ENCODE assay signal across 8 cellular contexts in the genomic region with DNA sequence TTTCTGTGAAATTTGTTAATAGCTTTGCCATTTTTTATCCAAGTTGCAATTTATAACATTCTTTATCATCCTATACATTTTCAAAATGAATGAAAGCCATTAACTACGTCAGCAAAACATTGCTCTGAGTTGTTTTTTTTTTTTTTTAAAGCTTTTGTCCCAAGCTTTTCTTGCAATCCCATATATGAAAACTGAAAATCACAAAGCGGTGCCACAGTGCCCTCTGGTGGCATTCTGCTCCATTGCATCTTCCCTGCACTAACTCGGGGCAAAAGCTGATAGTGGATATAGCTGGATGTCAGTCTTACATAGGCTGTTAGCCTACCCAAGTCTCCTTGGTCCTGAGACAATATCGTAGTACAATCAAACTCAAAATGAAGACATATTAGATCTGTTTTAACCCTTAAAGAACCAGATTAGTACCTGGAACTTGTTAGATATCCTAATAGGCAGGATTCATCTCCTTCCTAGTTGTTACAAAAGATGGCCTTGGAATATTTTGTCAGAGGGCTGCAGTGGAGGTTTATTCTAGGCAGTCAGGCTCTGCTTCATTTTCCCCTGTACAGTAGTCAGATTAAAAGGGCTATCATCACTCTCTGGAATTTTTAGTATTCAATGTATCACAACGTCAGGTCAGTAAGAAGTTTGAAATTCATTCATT.
DNase-seq lines count a peak whose midpoint lies in the region; ATAC-seq, FAIRE-seq and TF ChIP-seq lines count a peak whose summit lies in the region.

No MANE protein-coding gene starts in this region.

- no peaks in the 10 kb centered on the region for H3K4me1 Mint-ChIP-seq in activated naive CD4-positive, alpha-beta T cell treated with anti-CD3 and anti-CD28 coated beads, Interleukin-2, amount 10 ng/mL, durations not matched to agents 7 days and 5 days

- CTCF ChIA-PET in activated naive CD4-positive, alpha-beta T cell treated with anti-CD3 and anti-CD28 coated beads, Interleukin-2, amount 10 ng/mL, durations not matched to agents 7 days and 5 days (lab: Charles Lee): interaction anchor here (0.7 to 1.6 kb wide), 9 partner anchors 8 to 602 kb away, joined by 3 to 5 read pairs (median 3); no protein-coding TSS in a partner anchor

- no peaks in the 10 kb centered on the region for H3K36me3 ChIP-seq in heart left ventricle
- no peaks in the 10 kb centered on the region for H3K36me3 ChIP-seq in prostate gland

- no peaks in the 10 kb centered on the region for H3K36me3 Mint-ChIP-seq in activated naive CD4-positive, alpha-beta T cell treated with anti-CD3 and anti-CD28 coated beads, Interleukin-2, amount 10 ng/mL, durations not matched to agents 7 days and 5 days

- H3K27ac Mint-ChIP-seq in activated naive CD4-positive, alpha-beta T cell treated with anti-CD3 and anti-CD28 coated beads, Interleukin-2, amount 10 ng/mL, durations not matched to agents 7 days and 5 days: no peak overlapping the region

- peak; percentile 37 for DNase-seq in Jurkat, Clone E6-1 (ENCODE audit: low read depth, low spot score)
- DNase-seq in RKO (ENCODE audit: low spot score) (peak; percentile 63), heart left ventricle (peak in 4 of 5 donors; percentile 13 to 43 (median 30)), prostate gland (ENCODE audit: low spot score) (peak; percentile 7)
- peak; percentile 64 for DNase-seq in activated naive CD4-positive, alpha-beta T cell treated with anti-CD3 and anti-CD28 coated beads, Interleukin-2, amount 10 ng/mL, durations not matched to agents 7 days and 5 days

- WGBS in heart left ventricle, 4 donors: 21 to 26% (median 23%) methylated on average over 5 of the region's 5 CpGs
- 21% methylated on average over 5 of the region's 5 CpGs for WGBS in prostate gland

- H3K9me3 ChIP-seq in heart left ventricle: no peaks in the 10 kb centered on the region
- no peaks in the 10 kb centered on the region for H3K9me3 ChIP-seq in prostate gland

- ATAC-seq in GM21619 (IDR thresholded peaks at IDR 0.05; ENCODE audit: unreplicated experiment) (peak; percentile 76), heart left ventricle (peak in 2 of 4 donors; percentile 58), HG03521 (IDR thresholded peaks at IDR 0.05; ENCODE audit: unreplicated experiment) (no peak)

- no peaks in the 10 kb centered on the region for H3K9me3 Mint-ChIP-seq in activated naive CD4-positive, alpha-beta T cell treated with anti-CD3 and anti-CD28 coated beads, Interleukin-2, amount 10 ng/mL, durations not matched to agents 7 days and 5 days

- no peaks in the 10 kb centered on the region for H3K27me3 Mint-ChIP-seq in activated naive CD4-positive, alpha-beta T cell treated with anti-CD3 and anti-CD28 coated beads, Interleukin-2, amount 10 ng/mL, durations not matched to agents 7 days and 5 days

- peak; percentile 79 to 94 (median 86) for TF ChIP-seq CTCF in heart left ventricle (IDR thresholded peaks at IDR 0.05)
- TF ChIP-seq CTCF in prostate gland (IDR thresholded peaks at IDR 0.05): peak; percentile 38 to 73 (median 52)

- H3K27me3 ChIP-seq in heart left ventricle: no peaks in the 10 kb centered on the region
- no peaks in the 10 kb centered on the region for H3K27me3 ChIP-seq in prostate gland (replicated peaks; ENCODE audit: insufficient read depth)

- TF ChIP-seq POLR2A in heart left ventricle (IDR thresholded peaks at IDR 0.05) (no peak), prostate gland (IDR thresholded peaks at IDR 0.05) (no peak)

- H3K4me3 Mint-ChIP-seq in activated naive CD4-positive, alpha-beta T cell treated with anti-CD3 and anti-CD28 coated beads, Interleukin-2, amount 10 ng/mL, durations not matched to agents 7 days and 5 days: no peak overlapping the region

- H3K27ac ChIP-seq in heart left ventricle: no peak overlapping the region
- no peak overlapping the region for H3K27ac ChIP-seq in prostate gland

- no peaks in the 10 kb centered on the region for H3K4me1 ChIP-seq in heart left ventricle
- no peaks in the 10 kb centered on the region for H3K4me1 ChIP-seq in prostate gland (replicated peaks)

- intact Hi-C loops in heart left ventricle (cut with DNase I): loop anchor here in 3 of 10 donors (5.0 to 10.0 kb wide), 2 partner anchors 336 to 338 kb away; no protein-coding TSS in a partner anchor
- intact Hi-C loops in prostate gland (cut with DNase I): no loop called here

- FAIRE-seq in G401.6 (lab: Jason Lieb, UNC): peak; percentile 74

- H3K4me3 ChIP-seq in Jurkat, Clone E6-1 (ENCODE audit: low read length): no peak overlapping the region
- no peak overlapping the region for H3K4me3 ChIP-seq in heart left ventricle
- no peak overlapping the region for H3K4me3 ChIP-seq in prostate gland

Comparison
In these comparisons a context has a peak if more than half of its experiments do, and no peak if none do; other contexts are left out.
1. DNase-seq: peak in every context shown above with its lines; median percentile 64 in activated naive CD4-positive, alpha-beta T cell treated with anti-CD3 and anti-CD28 coated beads, Interleukin-2, amount 10 ng/mL, durations not matched to agents 7 days and 5 days; 63 in RKO; 37 in Jurkat, Clone E6-1; 30 in heart left ventricle; 7 in prostate gland.